8 cellular contexts compared by ENCODE assay signal in genomic region chr7:33459340-33459751, GRCh38.
DNase-seq lines count a peak whose midpoint lies in the region; ATAC-seq and TF ChIP-seq lines count a peak whose summit lies in the region.

No MANE protein-coding gene starts in this region.

- no peak overlapping the region for H3K4me3 ChIP-seq in brain microvascular endothelial cell (ENCODE audit: low read depth, low read length)
- no peak overlapping the region for H3K4me3 ChIP-seq in left lung

- no peak overlapping the region for H3K27ac Mint-ChIP-seq in activated CD4-positive, alpha-beta memory T cell treated with anti-CD3 and anti-CD28 coated beads, Interleukin-2, amount 10 ng/mL, durations not matched to agents 7 days and 5 days
- H3K27ac Mint-ChIP-seq in effector memory CD8-positive, alpha-beta T cell: no peak overlapping the region

- peak; percentile 63 for DNase-seq in SIG-M5 treated with dmso at 0.1 percent for 504 hours (lab: John Stamatoyannopoulos, UW; ENCODE audit: unreplicated experiment)
- no peak for DNase-seq in SIG-M5 (lab: John Stamatoyannopoulos, UW)
- peak; percentile 51 for DNase-seq in NCI-H2029 treated with DMSO at 0.1 percent for 48 hours (lab: John Stamatoyannopoulos, UW)
- peak; percentile 49 for DNase-seq in brain microvascular endothelial cell
- DNase-seq in left lung: no peak
- no peak for DNase-seq in activated CD4-positive, alpha-beta memory T cell treated with anti-CD3 and anti-CD28 coated beads, Interleukin-2, amount 10 ng/mL, durations not matched to agents 7 days and 5 days
- DNase-seq in activated T-cell treated with anti-CD3 and anti-CD28 coated beads, Interleukin-2, amount 50 U/mL, for 1 hour: no peak
- DNase-seq in effector memory CD8-positive, alpha-beta T cell: no peak

- H3K27ac ChIP-seq in brain microvascular endothelial cell (no peak overlapping the region), left lung (no peak overlapping the region)

- no peaks in the 10 kb centered on the region for H3K9me3 ChIP-seq in left lung

- no peaks in the 10 kb centered on the region for H3K36me3 Mint-ChIP-seq in activated CD4-positive, alpha-beta memory T cell treated with anti-CD3 and anti-CD28 coated beads, Interleukin-2, amount 10 ng/mL, durations not matched to agents 7 days and 5 days (ENCODE audit: low read depth)
- H3K36me3 Mint-ChIP-seq in effector memory CD8-positive, alpha-beta T cell (ENCODE audit: insufficient read depth): no peaks in the 10 kb centered on the region

- no peaks in the 10 kb centered on the region for H3K9me3 Mint-ChIP-seq in activated CD4-positive, alpha-beta memory T cell treated with anti-CD3 and anti-CD28 coated beads, Interleukin-2, amount 10 ng/mL, durations not matched to agents 7 days and 5 days
- no peaks in the 10 kb centered on the region for H3K9me3 Mint-ChIP-seq in effector memory CD8-positive, alpha-beta T cell

- POLR2A ChIA-PET in activated CD4-positive, alpha-beta memory T cell treated with anti-CD3 and anti-CD28 coated beads, Interleukin-2, amount 10 ng/mL, durations not matched to agents 7 days and 5 days (lab: Charles Lee): no interaction called here

- ATAC-seq in left lung: peak; percentile 84
- no peak for ATAC-seq in effector memory CD8-positive, alpha-beta T cell (replicated peaks)

- in situ Hi-C loops in brain microvascular endothelial cell (cut with HindIII; ENCODE audit: low pct_ligation_motif_present, low sequenced_read_pairs): no loop called here

- CTCF ChIA-PET in activated CD4-positive, alpha-beta memory T cell treated with anti-CD3 and anti-CD28 coated beads, Interleukin-2, amount 10 ng/mL, durations not matched to agents 7 days and 5 days (lab: Charles Lee): no interaction called here

- H3K4me1 ChIP-seq in left lung: no peaks in the 10 kb centered on the region

- TF ChIP-seq CTCF in brain microvascular endothelial cell (IDR thresholded peaks at IDR 0.05; ENCODE audit: low read depth, low read length, missing control alignments): peak; percentile 82
- TF ChIP-seq CTCF in left lung (IDR thresholded peaks at IDR 0.05): peak in 1 of 2 donors; percentile 37

- H3K27me3 Mint-ChIP-seq in activated CD4-positive, alpha-beta memory T cell treated with anti-CD3 and anti-CD28 coated beads, Interleukin-2, amount 10 ng/mL, durations not matched to agents 7 days and 5 days: no peaks in the 10 kb centered on the region
- H3K27me3 Mint-ChIP-seq in effector memory CD8-positive, alpha-beta T cell: no peaks in the 10 kb centered on the region

- H3K36me3 ChIP-seq in brain microvascular endothelial cell (replicated peaks) (no peaks in the 10 kb centered on the region), left lung (no peaks in the 10 kb centered on the region)

- no peaks in the 10 kb centered on the region for H3K4me1 Mint-ChIP-seq in activated CD4-positive, alpha-beta memory T cell treated with anti-CD3 and anti-CD28 coated beads, Interleukin-2, amount 10 ng/mL, durations not matched to agents 7 days and 5 days
- no peaks in the 10 kb centered on the region for H3K4me1 Mint-ChIP-seq in effector memory CD8-positive, alpha-beta T cell (ENCODE audit: low read depth in 2 of 2)

- H3K27me3 ChIP-seq in brain microvascular endothelial cell (replicated peaks): no peaks in the 10 kb centered on the region
- H3K27me3 ChIP-seq in left lung: no peaks in the 10 kb centered on the region

- no peak overlapping the region for H3K4me3 Mint-ChIP-seq in activated CD4-positive, alpha-beta memory T cell treated with anti-CD3 and anti-CD28 coated beads, Interleukin-2, amount 10 ng/mL, durations not matched to agents 7 days and 5 days
- H3K4me3 Mint-ChIP-seq in effector memory CD8-positive, alpha-beta T cell: no peak overlapping the region

- intact Hi-C loops in left lung (cut with DNase I): no loop called here

Comparison
In these comparisons a context has a peak if more than half of its experiments do, and no peak if none do; other contexts are left out.
1. DNase-seq: peak in SIG-M5 treated with dmso at 0.1 percent for 504 hours (single experiment), NCI-H2029 treated with DMSO at 0.1 percent for 48 hours (single experiment) and brain microvascular endothelial cell (single experiment); none in SIG-M5 (single experiment), left lung (0 of 2), activated CD4-positive, alpha-beta memory T cell treated with anti-CD3 and anti-CD28 coated beads, Interleukin-2, amount 10 ng/mL, durations not matched to agents 7 days and 5 days (single experiment), activated T-cell treated with anti-CD3 and anti-CD28 coated beads, Interleukin-2, amount 50 U/mL, for 1 hour (single experiment) and effector memory CD8-positive, alpha-beta T cell (0 of 3).